Comparison of ENCODE assay signal across 8 cellular contexts in the genomic region with DNA sequence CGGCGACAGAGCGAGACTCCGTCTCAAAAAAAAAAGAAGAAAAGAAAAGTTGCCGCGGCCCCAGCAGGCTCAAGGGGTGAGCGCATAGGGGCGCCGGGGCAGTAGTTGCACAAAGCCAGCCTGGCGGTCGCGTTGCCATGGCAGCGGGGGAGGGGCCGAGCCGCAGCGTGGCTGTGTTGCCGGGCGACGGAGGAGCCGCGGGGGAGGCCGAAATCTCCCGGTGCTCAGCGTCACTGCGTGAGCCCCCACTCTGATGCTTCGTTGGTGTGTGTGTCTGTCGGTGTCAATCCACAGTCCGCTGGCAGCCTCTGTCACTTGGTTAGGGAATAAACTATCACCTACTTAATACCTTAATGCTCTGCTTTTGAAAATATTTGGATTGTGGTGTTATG.
DNase-seq lines count a peak whose midpoint lies in the region; ATAC-seq and TF ChIP-seq lines count a peak whose summit lies in the region.

No MANE protein-coding gene starts in this region.

- TF ChIP-seq CTCF in Peyer's patch (IDR thresholded peaks at IDR 0.05) = no peak
- TF ChIP-seq CTCF in fibroblast of villous mesenchyme (IDR thresholded peaks at IDR 0.05; ENCODE audit: insufficient read depth, low read depth, low read length) = no peak

- DNase-seq in Peyer's patch = peak; percentile 67 to 91 (median 84)
- DNase-seq in activated effector memory CD4-positive, alpha-beta T cell treated with Interleukin-2 at 50 U/mL for 16 hours = peak; percentile 70
- peak; percentile 84 for DNase-seq in fibroblast of villous mesenchyme (ENCODE audit: low read depth)
- DNase-seq in natural killer cell treated with Interleukin-12 subunit alpha and Interleukin-12 subunit beta and Interleukin-15 and Interleukin-18, amount 100 ng/mL, for 72 hours (ENCODE audit: low spot score) = peak; percentile 94
- DNase-seq in stimulated activated naive CD4-positive, alpha-beta T cell treated with Interleukin-2 at 50 U/mL for 16 hours (lab: John Stamatoyannopoulos, UW) = peak; percentile 86

- TF ChIP-seq POLR2A in Peyer's patch (IDR thresholded peaks at IDR 0.05) = no peak

- peak overlapping the region; percentile 58 to 90 for H3K27ac Mint-ChIP-seq in natural killer cell treated with Interleukin-12 subunit alpha and Interleukin-12 subunit beta and Interleukin-15 and Interleukin-18, amount 100 ng/mL, for 72 hours

- no peaks in the 10 kb centered on the region for H3K9me3 Mint-ChIP-seq in natural killer cell treated with Interleukin-12 subunit alpha and Interleukin-12 subunit beta and Interleukin-15 and Interleukin-18, amount 100 ng/mL, for 72 hours

- peaks cover 4% of the 10 kb centered on the region for H3K36me3 Mint-ChIP-seq in natural killer cell treated with Interleukin-12 subunit alpha and Interleukin-12 subunit beta and Interleukin-15 and Interleukin-18, amount 100 ng/mL, for 72 hours

- H3K4me1 Mint-ChIP-seq in natural killer cell treated with Interleukin-12 subunit alpha and Interleukin-12 subunit beta and Interleukin-15 and Interleukin-18, amount 100 ng/mL, for 72 hours (ENCODE audit: low read depth in 2 of 2) = peaks cover 15% of the 10 kb centered on the region in 2 donors

- H3K4me3 Mint-ChIP-seq in natural killer cell treated with Interleukin-12 subunit alpha and Interleukin-12 subunit beta and Interleukin-15 and Interleukin-18, amount 100 ng/mL, for 72 hours = peak overlapping the region; percentile 86

- H3K9me3 ChIP-seq in BLaER1 = no peaks in the 10 kb centered on the region
- H3K9me3 ChIP-seq in Peyer's patch = no peaks in the 10 kb centered on the region

- H3K4me2 ChIP-seq in BLaER1 = peak overlapping the region; percentile 99

- ATAC-seq in GM19397 (IDR thresholded peaks at IDR 0.05; ENCODE audit: unreplicated experiment) (peak; percentile 95), HG03469 (IDR thresholded peaks at IDR 0.05; ENCODE audit: unreplicated experiment) (peak; percentile 82)
- ATAC-seq in natural killer cell treated with Interleukin-12 subunit alpha and Interleukin-12 subunit beta and Interleukin-15 and Interleukin-18, amount 100 ng/mL, for 72 hours = peak; percentile 95 to 97

- no peaks in the 10 kb centered on the region for H4K20me1 ChIP-seq in BLaER1

- H3K4me3 ChIP-seq in BLaER1 (peak overlapping the region; percentile 65), Peyer's patch (peak overlapping the region; percentile 31 to 56 (median 46)), fibroblast of villous mesenchyme (ENCODE audit: low read depth, low read length) (peak overlapping the region; percentile 74)

- no peak overlapping the region for H3K27ac ChIP-seq in BLaER1
- peak overlapping the region in 3 of 4 donors; percentile 32 to 68 (median 39) for H3K27ac ChIP-seq in Peyer's patch

- peaks cover 3 to 15% of the 10 kb centered on the region in 2 donors for H3K27me3 Mint-ChIP-seq in natural killer cell treated with Interleukin-12 subunit alpha and Interleukin-12 subunit beta and Interleukin-15 and Interleukin-18, amount 100 ng/mL, for 72 hours

- H3K27me3 ChIP-seq in BLaER1 (peaks cover 15% of the 10 kb centered on the region), Peyer's patch (no peaks in the 10 kb centered on the region)

- H3K36me3 ChIP-seq in BLaER1 = no peaks in the 10 kb centered on the region
- H3K36me3 ChIP-seq in Peyer's patch = no peaks in the 10 kb centered on the region

- 0 out of 2 replicates have a peak overlapping the region, but pooled peaks have one; percentile 48 for H3K9ac ChIP-seq in BLaER1

- H3K4me1 ChIP-seq in BLaER1 (peaks cover 15% of the 10 kb centered on the region), Peyer's patch (peaks cover 0 to 13% (median 3%) of the 10 kb centered on the region in 4 donors)
